In genomic region chr18:54119524-54120019, GRCh38 we compare ENCODE assay signal across 2 cellular contexts.
A peak's percentile ranks its signal among the peaks of the same experiment; 100 is the strongest.
TF ChIP-seq lines count a peak whose summit lies in the region.

No MANE protein-coding gene starts in this region.

TF ChIP-seq in HCT116, 20 proteins besides CTCF, POLR2A, EP300 and RAD21 (continued from another document):
- TF ChIP-seq REST (IDR thresholded peaks at IDR 0.05; ENCODE audit: low read depth): no peak
- no peak for TF ChIP-seq EZH2phosphoT487 (IDR thresholded peaks at IDR 0.05; ENCODE audit: borderline replicate concordance)
- TF ChIP-seq EZH2 (IDR thresholded peaks at IDR 0.05): no peak
- no peak for TF ChIP-seq EGR1 (IDR thresholded peaks at IDR 0.05; ENCODE audit: low read depth)
- TF ChIP-seq ZFX (IDR thresholded peaks at IDR 0.05): no peak
- TF ChIP-seq CEBPB (IDR thresholded peaks at IDR 0.05; ENCODE audit: low read depth): no peak
- TF ChIP-seq MAX (IDR thresholded peaks at IDR 0.05): no peak
- TF ChIP-seq SP1 (IDR thresholded peaks at IDR 0.05; ENCODE audit: low read depth): no peak
- TF ChIP-seq FOSL1 (IDR thresholded peaks at IDR 0.05; ENCODE audit: low read depth): no peak
- TF ChIP-seq ELF1 (IDR thresholded peaks at IDR 0.05; ENCODE audit: borderline replicate concordance, low read depth): no peak
- no peak for TF ChIP-seq POLR2AphosphoS5 (IDR thresholded peaks at IDR 0.05; ENCODE audit: low read depth, low read length)
- TF ChIP-seq ZBTB33 (IDR thresholded peaks at IDR 0.05; ENCODE audit: extremely low read depth, insufficient replicate concordance, low read length): no peak
- TF ChIP-seq JUND (IDR thresholded peaks at IDR 0.05): no peak
- TF ChIP-seq YY1 (IDR thresholded peaks at IDR 0.05; ENCODE audit: extremely low read depth, insufficient replicate concordance, low read depth, low read length): no peak

TF ChIP-seq in HepG2, 621 proteins besides CTCF, POLR2A, EP300 and RAD21 (continued from another document and continues in another):
- TF ChIP-seq ARID4A (CRISPR knock-in tag; IDR thresholded peaks at IDR 0.05; ENCODE audit: borderline replicate concordance): no peak
- TF ChIP-seq ZFP37 (CRISPR knock-in tag; IDR thresholded peaks at IDR 0.05; ENCODE audit: borderline replicate concordance): no peak
- no peak for TF ChIP-seq ZNF33A (CRISPR knock-in tag; IDR thresholded peaks at IDR 0.05; ENCODE audit: borderline replicate concordance)
- TF ChIP-seq U2AF1 (optimal IDR thresholded peaks at IDR 0.05; ENCODE audit: low read depth, low read length): no peak
- no peak for TF ChIP-seq ZNF18 (CRISPR knock-in tag; IDR thresholded peaks at IDR 0.05; ENCODE audit: insufficient replicate concordance)
- no peak for TF ChIP-seq PLRG1 (conservative IDR thresholded peaks at IDR 0.05)
- no peak for TF ChIP-seq ZNF484 (CRISPR knock-in tag; IDR thresholded peaks at IDR 0.05; ENCODE audit: borderline replicate concordance, low read depth)
- no peak for TF ChIP-seq PBX3 (CRISPR knock-in tag; IDR thresholded peaks at IDR 0.05; ENCODE audit: borderline replicate concordance)
- no peak for TF ChIP-seq GABPB1 (CRISPR knock-in tag; IDR thresholded peaks at IDR 0.05)
- 0 out of 2 replicates have a peak, but pooled peaks have one; percentile 38 for TF ChIP-seq EHMT2 (IDR thresholded peaks at IDR 0.05; ENCODE audit: borderline replicate concordance, low read depth, low read length)
- TF ChIP-seq USF2 (IDR thresholded peaks at IDR 0.05; ENCODE audit: low read depth, low read length): no peak
- TF ChIP-seq USF2 (CRISPR knock-in tag; IDR thresholded peaks at IDR 0.05; ENCODE audit: borderline replicate concordance): peak; percentile 64; the same call in 1 of the 2 replicates
- TF ChIP-seq BRCA1 (CRISPR knock-in tag; IDR thresholded peaks at IDR 0.05): no peak
- TF ChIP-seq TBX3 (IDR thresholded peaks at IDR 0.05; ENCODE audit: borderline replicate concordance): no peak
- no peak for TF ChIP-seq SRSF9 (IDR thresholded peaks at IDR 0.05; ENCODE audit: borderline replicate concordance, insufficient read depth, low read depth, low read length, poor library complexity, severe bottlenecking)
- TF ChIP-seq KMT2A (CRISPR knock-in tag; IDR thresholded peaks at IDR 0.05): no peak
- TF ChIP-seq NCOA2 (CRISPR knock-in tag; IDR thresholded peaks at IDR 0.05): no peak
- no peak for TF ChIP-seq SALL1 (CRISPR knock-in tag; IDR thresholded peaks at IDR 0.05)
- TF ChIP-seq ZNF253 (CRISPR knock-in tag; IDR thresholded peaks at IDR 0.05; ENCODE audit: borderline replicate concordance): no peak
- TF ChIP-seq ZNF343 (CRISPR knock-in tag; IDR thresholded peaks at IDR 0.05): no peak
- TF ChIP-seq ZSCAN22 (CRISPR knock-in tag; IDR thresholded peaks at IDR 0.05): no peak
- TF ChIP-seq ELF1 (CRISPR knock-in tag; IDR thresholded peaks at IDR 0.05): no peak
- TF ChIP-seq ZBTB46 (CRISPR knock-in tag; IDR thresholded peaks at IDR 0.05; ENCODE audit: borderline replicate concordance): no peak
- TF ChIP-seq ZNF766 (CRISPR knock-in tag; IDR thresholded peaks at IDR 0.05; ENCODE audit: borderline replicate concordance): no peak
- no peak for TF ChIP-seq ZBTB7A (CRISPR knock-in tag; IDR thresholded peaks at IDR 0.05)
- no peak for TF ChIP-seq ZNF24 (IDR thresholded peaks at IDR 0.05)
- TF ChIP-seq ZNF704 (CRISPR knock-in tag; IDR thresholded peaks at IDR 0.05; ENCODE audit: borderline replicate concordance): no peak
- no peak for TF ChIP-seq ZNF747 (CRISPR knock-in tag; IDR thresholded peaks at IDR 0.05; ENCODE audit: borderline replicate concordance)
- no peak for TF ChIP-seq ZNF280B (CRISPR knock-in tag; IDR thresholded peaks at IDR 0.05; ENCODE audit: borderline replicate concordance)
- no peak for TF ChIP-seq REXO4 (CRISPR knock-in tag; IDR thresholded peaks at IDR 0.05; ENCODE audit: borderline replicate concordance)
- TF ChIP-seq ZNF407 (CRISPR knock-in tag; IDR thresholded peaks at IDR 0.05; ENCODE audit: not compliant biosample characterization): no peak
